8 cellular contexts compared by ENCODE assay signal in genomic region chr9:105244274-105244995, GRCh38. TPM values are rescaled to one million over a fixed set of nuclear protein-coding genes. Genes with fewer than 3 reads are reported as not detected.
A peak's percentile ranks its signal among the peaks of the same experiment; 100 is the strongest.
DNase-seq lines count a peak whose midpoint lies in the region; ATAC-seq, FAIRE-seq and TF ChIP-seq lines count a peak whose summit lies in the region.

TSS of gene SLC44A1 (plus strand) at chr9:105244651. CDS start at chr9:105244869, 218 bp downstream.

- FAIRE-seq in RCC 7860 (lab: Jason Lieb, UNC) = no peak

- peaks cover 0 to 2% (median 0%) of the 10 kb centered on the region in 5 donors for H3K36me3 Mint-ChIP-seq in naive thymus-derived CD4-positive, alpha-beta T cell
- H3K36me3 Mint-ChIP-seq in stimulated activated memory B cell treated with anti-CD40 and anti-IgM and Interleukin-4, amounts not matched to agents 10 μg/mL and 1 μg/mL and 100 μg/mL, for 72 hours = no peaks in the 10 kb centered on the region

- DNase-seq in DND-41 = peak; percentile 93
- DNase-seq in RCC 7860 (ENCODE audit: low spot score) = peak; percentile 92
- peak; percentile 88 to 89 for DNase-seq in activated T-helper 1 cell treated with anti-CD3 and anti-CD28 coated beads, Interleukin-2, amount 50 U/mL, for 16 hours (ENCODE audit: low read depth in 1 of 2, low spot score in 1 of 2)
- peak; percentile 98 for DNase-seq in fibroblast of gingiva (ENCODE audit: low read depth)
- DNase-seq in naive thymus-derived CD4-positive, alpha-beta T cell = peak; percentile 88 to 95 (median 92)

- H3K27ac ChIP-seq in DND-41 (ENCODE audit: low read length) = peak within 1 kb of the TSS; percentile 79
- peak within 1 kb of the TSS; percentile 17 for H3K27ac ChIP-seq in KOPT-K1 (ENCODE audit: low read depth, low read length, poor library complexity, severe bottlenecking)
- peak within 1 kb of the TSS; percentile 67 for H3K27ac ChIP-seq in naive thymus-derived CD4-positive, alpha-beta T cell (ENCODE audit: low read depth, low read length)

- POLR2A ChIA-PET in naive thymus-derived CD4-positive, alpha-beta T cell (lab: Charles Lee) = interaction anchor here (1.0 to 1.6 kb wide), 3 partner anchors 142 to 450 kb away, joined by 3 to 5 read pairs (median 3); partner anchors contain the start of gene TMEM38B

- peaks cover 0 to 79% (median 0%) of the 10 kb centered on the region in 5 donors for H3K27me3 Mint-ChIP-seq in naive thymus-derived CD4-positive, alpha-beta T cell
- H3K27me3 Mint-ChIP-seq in stimulated activated memory B cell treated with anti-CD40 and anti-IgM and Interleukin-4, amounts not matched to agents 10 μg/mL and 1 μg/mL and 100 μg/mL, for 72 hours = peaks cover 10% of the 10 kb centered on the region

- peaks cover 0 to 2% (median 0%) of the 10 kb centered on the region in 11 donors for H3K9me3 Mint-ChIP-seq in naive thymus-derived CD4-positive, alpha-beta T cell
- H3K9me3 Mint-ChIP-seq in stimulated activated memory B cell treated with anti-CD40 and anti-IgM and Interleukin-4, amounts not matched to agents 10 μg/mL and 1 μg/mL and 100 μg/mL, for 72 hours = no peaks in the 10 kb centered on the region

- intact Hi-C loops in naive thymus-derived CD4-positive, alpha-beta T cell (cut with micrococcal nuclease) = loop anchor here (1.0 to 10.0 kb wide), 22 partner anchors 33 to 1151 kb away; partner anchors contain the start of genes FKTN (in 2 of the 2), TMEM38B (in 2 of the 2), ABCA1 (in 1 of the 2) and NIPSNAP3B (in 1 of the 2)

- ATAC-seq in DND-41 (ENCODE audit: insufficient read depth, low read depth) (peak; percentile 96), GM21825 (IDR thresholded peaks at IDR 0.05; ENCODE audit: unreplicated experiment) (peak; percentile 87)
- peak; percentile 92 for ATAC-seq in naive thymus-derived CD4-positive, alpha-beta T cell
- peak; percentile 95 for ATAC-seq in stimulated activated memory B cell treated with anti-CD40 and anti-IgM and Interleukin-4, amounts not matched to agents 10 μg/mL and 1 μg/mL and 100 μg/mL, for 72 hours

- CTCF ChIA-PET in naive thymus-derived CD4-positive, alpha-beta T cell (lab: Charles Lee) = interaction anchor here (0.6 to 1.8 kb wide), 2 partner anchors 11 to 304 kb away, joined by 3 to 4 read pairs; no protein-coding TSS in a partner anchor

- peak within 1 kb of the TSS; percentile 45 to 75; a peak in 3 of 4 replicates for H3K4me3 ChIP-seq in DND-41 (ENCODE audit: low read depth in 1 of 2, low read length in 2 of 2)
- peak within 1 kb of the TSS; percentile 89 for H3K4me3 ChIP-seq in naive thymus-derived CD4-positive, alpha-beta T cell (ENCODE audit: low read length)

- H3K36me3 ChIP-seq in DND-41 (ENCODE audit: insufficient read depth, low read length) = no peaks in the 10 kb centered on the region
- no peaks in the 10 kb centered on the region for H3K36me3 ChIP-seq in KOPT-K1 (ENCODE audit: insufficient read depth, low read length)
- no peaks in the 10 kb centered on the region for H3K36me3 ChIP-seq in naive thymus-derived CD4-positive, alpha-beta T cell (ENCODE audit: control insufficient read depth in 2 of 3, insufficient read depth in 3 of 3, low read length in 3 of 3)

- H3K9ac ChIP-seq in DND-41 (ENCODE audit: low read depth, low read length) = peak within 1 kb of the TSS; percentile 68

- H3K4me1 ChIP-seq in DND-41 (ENCODE audit: insufficient read depth, low read length) = peaks cover 40% of the 10 kb centered on the region
- H3K4me1 ChIP-seq in naive thymus-derived CD4-positive, alpha-beta T cell (ENCODE audit: control insufficient read depth in 2 of 2, insufficient read depth in 2 of 2, low read length in 2 of 2) = peaks cover 10% of the 10 kb centered on the region in 2 donors

- peak within 1 kb of the TSS; percentile 89 for H3K4me2 ChIP-seq in DND-41 (ENCODE audit: insufficient read depth, low read length)

- peaks cover 19 to 42% (median 29%) of the 10 kb centered on the region in 7 donors for H3K4me1 Mint-ChIP-seq in naive thymus-derived CD4-positive, alpha-beta T cell
- H3K4me1 Mint-ChIP-seq in stimulated activated memory B cell treated with anti-CD40 and anti-IgM and Interleukin-4, amounts not matched to agents 10 μg/mL and 1 μg/mL and 100 μg/mL, for 72 hours = peaks cover 25% of the 10 kb centered on the region

- H2AFZ ChIP-seq in DND-41 (ENCODE audit: low read depth, low read length) = peak within 1 kb of the TSS; percentile 99

- peaks cover 17% of the 10 kb centered on the region for H3K27me3 ChIP-seq in DND-41 (ENCODE audit: insufficient read depth, low read length, poor library complexity)
- no peaks in the 10 kb centered on the region for H3K27me3 ChIP-seq in naive thymus-derived CD4-positive, alpha-beta T cell (ENCODE audit: control insufficient read depth in 2 of 2, insufficient read depth in 2 of 2, low read length in 2 of 2)

- peaks cover 35% of the 10 kb centered on the region for H3K79me2 ChIP-seq in DND-41 (ENCODE audit: insufficient read depth, low read length)

- no peak for TF ChIP-seq CTCF in DND-41 (IDR thresholded peaks at IDR 0.05; ENCODE audit: borderline replicate concordance, extremely low read depth, low read length, poor library complexity, severe bottlenecking)

- peak within 1 kb of the TSS; percentile 84 to 97 (median 90) for H3K27ac Mint-ChIP-seq in naive thymus-derived CD4-positive, alpha-beta T cell
- H3K27ac Mint-ChIP-seq in stimulated activated memory B cell treated with anti-CD40 and anti-IgM and Interleukin-4, amounts not matched to agents 10 μg/mL and 1 μg/mL and 100 μg/mL, for 72 hours = peak within 1 kb of the TSS; percentile 90

- H4K20me1 ChIP-seq in DND-41 (ENCODE audit: insufficient read depth, low read length) = peaks cover 3% of the 10 kb centered on the region

- peak within 1 kb of the TSS; percentile 90 to 97 (median 92) for H3K4me3 Mint-ChIP-seq in naive thymus-derived CD4-positive, alpha-beta T cell
- peak within 1 kb of the TSS; percentile 95 for H3K4me3 Mint-ChIP-seq in stimulated activated memory B cell treated with anti-CD40 and anti-IgM and Interleukin-4, amounts not matched to agents 10 μg/mL and 1 μg/mL and 100 μg/mL, for 72 hours

- no peaks in the 10 kb centered on the region for H3K9me3 ChIP-seq in DND-41 (ENCODE audit: insufficient read depth, low read length, severe bottlenecking)
- no peaks in the 10 kb centered on the region for H3K9me3 ChIP-seq in KOPT-K1 (ENCODE audit: insufficient read depth, low read length, poor library complexity, severe bottlenecking)
- H3K9me3 ChIP-seq in naive thymus-derived CD4-positive, alpha-beta T cell (ENCODE audit: control insufficient read depth in 2 of 3, low read length in 3 of 3) = no peaks in the 10 kb centered on the region

RNA-seq across cellular contexts. Expression of gene SLC44A1, which starts in this region (rescaled TPM):
- 10 to 100 TPM in 3 of 5 experiments, 1 to 10 TPM in 2; 7.7 to 13.8 (median 11.1) TPM for total RNA-seq in naive thymus-derived CD4-positive, alpha-beta T cell
- 10 to 100 TPM; 19.3 to 21.8 TPM for polyA plus RNA-seq in naive thymus-derived CD4-positive, alpha-beta T cell

Comparison
In these comparisons a context has a peak if more than half of its experiments do, and no peak if none do; other contexts are left out.
1. Peak in every context shown above with its lines: DNase-seq, ATAC-seq, H3K4me3 ChIP-seq and H3K27ac ChIP-seq.
2. H3K27ac ChIP-seq: peak in every context shown above with its lines; median percentile 79 in DND-41; 67 in naive thymus-derived CD4-positive, alpha-beta T cell; 17 in KOPT-K1.